In genomic region chr5:151107084-151107483, GRCh38 we compare ENCODE assay signal across 1 cellular context.
TF ChIP-seq lines count a peak whose summit lies in the region.

No MANE protein-coding gene starts in this region.

TF ChIP-seq in GM12878, 131 proteins besides CTCF, POLR2A, EP300 and RAD21:
- TF ChIP-seq GATAD2B (conservative IDR thresholded peaks at IDR 0.05; ENCODE audit: low read depth) (no peak), SUZ12 (IDR thresholded peaks at IDR 0.05; ENCODE audit: unreplicated experiment) (no peak), EED (IDR thresholded peaks at IDR 0.05; ENCODE audit: low read depth) (no peak), IKZF1 (conservative IDR thresholded peaks at IDR 0.05) (no peak), LARP7 (IDR thresholded peaks at IDR 0.05) (no peak), BCL11A (IDR thresholded peaks at IDR 0.05; ENCODE audit: low read depth, low read length) (no peak), FOXK2 (IDR thresholded peaks at IDR 0.05) (no peak)
- TF ChIP-seq, protein P1, sequence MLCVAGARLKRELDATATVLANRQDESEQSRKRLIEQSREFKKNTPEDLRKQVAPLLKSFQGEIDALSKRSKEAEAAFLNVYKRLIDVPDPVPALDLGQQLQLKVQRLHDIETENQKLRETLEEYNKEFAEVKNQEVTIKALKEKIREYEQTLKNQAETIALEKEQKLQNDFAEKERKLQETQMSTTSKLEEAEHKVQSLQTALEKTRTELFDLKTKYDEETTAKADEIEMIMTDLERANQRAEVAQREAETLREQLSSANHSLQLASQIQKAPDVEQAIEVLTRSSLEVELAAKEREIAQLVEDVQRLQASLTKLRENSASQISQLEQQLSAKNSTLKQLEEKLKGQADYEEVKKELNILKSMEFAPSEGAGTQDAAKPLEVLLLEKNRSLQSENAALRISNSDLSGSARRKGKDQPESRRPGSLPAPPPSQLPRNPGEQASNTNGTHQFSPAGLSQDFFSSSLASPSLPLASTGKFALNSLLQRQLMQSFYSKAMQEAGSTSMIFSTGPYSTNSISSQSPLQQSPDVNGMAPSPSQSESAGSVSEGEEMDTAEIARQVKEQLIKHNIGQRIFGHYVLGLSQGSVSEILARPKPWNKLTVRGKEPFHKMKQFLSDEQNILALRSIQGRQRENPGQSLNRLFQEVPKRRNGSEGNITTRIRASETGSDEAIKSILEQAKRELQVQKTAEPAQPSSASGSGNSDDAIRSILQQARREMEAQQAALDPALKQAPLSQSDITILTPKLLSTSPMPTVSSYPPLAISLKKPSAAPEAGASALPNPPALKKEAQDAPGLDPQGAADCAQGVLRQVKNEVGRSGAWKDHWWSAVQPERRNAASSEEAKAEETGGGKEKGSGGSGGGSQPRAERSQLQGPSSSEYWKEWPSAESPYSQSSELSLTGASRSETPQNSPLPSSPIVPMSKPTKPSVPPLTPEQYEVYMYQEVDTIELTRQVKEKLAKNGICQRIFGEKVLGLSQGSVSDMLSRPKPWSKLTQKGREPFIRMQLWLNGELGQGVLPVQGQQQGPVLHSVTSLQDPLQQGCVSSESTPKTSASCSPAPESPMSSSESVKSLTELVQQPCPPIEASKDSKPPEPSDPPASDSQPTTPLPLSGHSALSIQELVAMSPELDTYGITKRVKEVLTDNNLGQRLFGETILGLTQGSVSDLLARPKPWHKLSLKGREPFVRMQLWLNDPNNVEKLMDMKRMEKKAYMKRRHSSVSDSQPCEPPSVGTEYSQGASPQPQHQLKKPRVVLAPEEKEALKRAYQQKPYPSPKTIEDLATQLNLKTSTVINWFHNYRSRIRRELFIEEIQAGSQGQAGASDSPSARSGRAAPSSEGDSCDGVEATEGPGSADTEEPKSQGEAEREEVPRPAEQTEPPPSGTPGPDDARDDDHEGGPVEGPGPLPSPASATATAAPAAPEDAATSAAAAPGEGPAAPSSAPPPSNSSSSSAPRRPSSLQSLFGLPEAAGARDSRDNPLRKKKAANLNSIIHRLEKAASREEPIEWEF (IDR thresholded peaks at IDR 0.05; ENCODE audit: insufficient replicate concordance, low read depth, low read length): no peak
TF ChIP-seq in GM12878: peak in this region for 0.
